In the genomic region with DNA sequence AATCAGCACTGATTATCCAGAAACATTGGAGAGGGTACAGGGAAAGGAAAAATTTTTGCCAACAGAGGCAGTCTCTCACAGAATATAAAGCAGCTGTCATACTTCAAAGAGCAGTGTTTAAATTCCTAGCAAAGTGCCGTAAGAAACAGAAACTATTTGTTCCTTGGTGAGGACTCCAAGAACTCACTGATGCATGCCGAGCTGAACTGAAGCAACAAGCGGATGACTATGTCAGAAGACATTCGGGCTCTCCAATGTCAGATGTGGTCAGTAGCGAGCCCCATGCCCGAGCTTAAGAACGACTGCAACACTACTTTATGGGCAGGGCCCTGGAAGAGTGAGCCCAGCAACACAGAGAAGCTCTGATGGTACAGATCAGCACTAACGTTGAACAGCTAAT, we compare ENCODE assay signal across 25 cellular contexts.
DNase-seq lines count a peak whose midpoint lies in the region; ATAC-seq, FAIRE-seq and TF ChIP-seq lines count a peak whose summit lies in the region.
"Had no signal": no experiment of that assay in that cellular context is flagged by ENCODE, and none has a peak within 500 bp of the region (broad histone marks: within the 10 kb centered on the region; RNA-seq: fewer than 3 reads in every experiment).

No MANE protein-coding gene starts in this region.

- H3F3A ChIP-seq in DOHH2 (ENCODE audit: control insufficient read depth, insufficient read depth), result no peaks in the 10 kb centered on the region; the same call in 1 of the 2 replicates

- peak overlapping the region; percentile 1; the same call in 1 of the 2 replicates for H3K27ac ChIP-seq in DOHH2 (ENCODE audit: low read depth, low read length)
- H3K27ac ChIP-seq: C4-2B, HL-60, Peyer's patch, SJSA1 had no signal

- 0 out of 2 replicates have a peak, but pooled peaks cover 5% of the 10 kb centered on the region for H3K36me3 ChIP-seq in DOHH2 (ENCODE audit: control insufficient read depth, low read length)
- H3K36me3 ChIP-seq: Peyer's patch, SJSA1 had no signal

- FAIRE-seq in RCC 7860 (lab: Jason Lieb, UNC), result peak; percentile 20
- FAIRE-seq: GM12891, HepG2, K562 had no signal

- peaks cover 34% of the 10 kb centered on the region for H3K4me1 ChIP-seq in DOHH2 (ENCODE audit: control insufficient read depth, low read length)
- H3K4me1 ChIP-seq: Peyer's patch, SJSA1 had no signal

- H3K27me3 ChIP-seq in DOHH2 (ENCODE audit: control insufficient read depth, low read length), result no peaks in the 10 kb centered on the region
- H3K27me3 ChIP-seq: Peyer's patch had no signal

- H3K9me2 ChIP-seq in DOHH2 (replicated peaks; ENCODE audit: control insufficient read depth, low read length), result no peaks in the 10 kb centered on the region

- H3K79me2 ChIP-seq in DOHH2 (ENCODE audit: control insufficient read depth, low read length), result no peaks in the 10 kb centered on the region

- H3K9me3 ChIP-seq in DOHH2 (ENCODE audit: control insufficient read depth, insufficient read depth, low read length), result peaks cover 11% of the 10 kb centered on the region; the same call in 1 of the 2 replicates
- H3K9me3 ChIP-seq: Peyer's patch, SJSA1 had no signal

- no peaks in the 10 kb centered on the region for H4K20me1 ChIP-seq in DOHH2 (ENCODE audit: control insufficient read depth, insufficient read depth, low read depth, low read length)

- H3K4me3 ChIP-seq in DOHH2 (ENCODE audit: low read length), result no peak overlapping the region
- H3K4me3 ChIP-seq: K562, Peyer's patch, SJSA1 had no signal

- no peak for ATAC-seq in stimulated activated naive CD8-positive, alpha-beta T cell treated with anti-CD3 and anti-CD28 coated beads, Interleukin-15, Interleukin-2, amounts not matched to agents 100 U/mL and 50 U/mL, for 24 hours
- ATAC-seq: HepG2, K562, Right ventricle myocardium inferior had no signal

- DNase-seq in RCC 7860 (ENCODE audit: low spot score) (peak; percentile 54), kidney tubule cell (ENCODE audit: low spot score) (peak; percentile 89), NCI-H2196 treated with DMSO at 0.1 percent for 48 hours (lab: John Stamatoyannopoulos, UW; ENCODE audit: unreplicated experiment) (no peak), NCI-H510A (lab: John Stamatoyannopoulos, UW) (no peak)
- no peak for DNase-seq in stimulated activated naive CD8-positive, alpha-beta T cell treated with anti-CD3 and anti-CD28 coated beads, Interleukin-15, Interleukin-2, amounts not matched to agents 100 U/mL and 50 U/mL, for 24 hours
- DNase-seq in activated CD4-positive, alpha-beta T cell treated with anti-CD3 and anti-CD28 coated beads, Interleukin-2, amount 50 U/mL, for 1 hour, result no peak
- DNase-seq: CD8-positive, alpha-beta memory T cell; H7; HFFc6; MM.1S; NCI-H1048; NCI-H1436; NCI-H1930; NCI-H2227 treated with DMSO at 0.1 percent for 48 hours; NCI-H524; NCI-H774; Peyer's patch had no signal

- no peak for TF ChIP-seq CTCF in DOHH2 (IDR thresholded peaks at IDR 0.05; ENCODE audit: low read depth, low read length, poor library complexity, severe bottlenecking)

- H3K4me2 ChIP-seq in DOHH2 (ENCODE audit: low read length), result peak overlapping the region; percentile 27; the same call in 1 of the 2 replicates

Comparison
In these comparisons a context has a peak if more than half of its experiments do, and no peak if none do; other contexts are left out.
1. DNase-seq: peak in RCC 7860 (single experiment) and kidney tubule cell (single experiment); none in NCI-H2196 treated with DMSO at 0.1 percent for 48 hours (single experiment), stimulated activated naive CD8-positive, alpha-beta T cell treated with anti-CD3 and anti-CD28 coated beads, Interleukin-15, Interleukin-2, amounts not matched to agents 100 U/mL and 50 U/mL, for 24 hours (single experiment), activated CD4-positive, alpha-beta T cell treated with anti-CD3 and anti-CD28 coated beads, Interleukin-2, amount 50 U/mL, for 1 hour (single experiment) and NCI-H510A (single experiment).